Comparison of ENCODE assay signal across 1 cellular context in the genomic region with DNA sequence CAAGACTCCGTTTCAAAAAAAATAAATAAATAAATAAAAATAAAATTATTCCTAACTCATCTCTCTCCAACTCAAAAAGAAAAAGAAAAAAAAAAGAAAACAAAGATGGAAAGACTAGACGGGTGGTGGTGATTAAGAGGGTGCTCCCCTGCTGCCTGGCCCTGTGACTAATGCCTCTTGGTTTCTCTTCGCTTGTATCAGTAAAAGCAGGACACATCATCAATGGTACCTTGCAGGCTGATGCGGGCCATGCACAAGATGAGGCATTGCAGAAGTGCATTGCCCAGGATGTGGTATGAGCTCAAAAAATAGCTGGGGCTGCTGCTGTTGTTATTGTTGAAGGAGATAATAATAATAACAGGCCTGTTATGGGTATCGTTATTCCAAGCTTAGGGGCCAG.
TF ChIP-seq lines count a peak whose summit lies in the region.

No MANE protein-coding gene starts in this region.

TF ChIP-seq in SK-N-SH treated with all-trans-retinoic acid at 6 μM for 48 hours, 23 proteins besides CTCF, POLR2A, EP300 and RAD21 (continued from another document):
- no peak for TF ChIP-seq ZNF70 (CRISPR knock-in tag; IDR thresholded peaks at IDR 0.05)
- no peak for TF ChIP-seq ZNF8 (CRISPR knock-in tag; IDR thresholded peaks at IDR 0.05)
- TF ChIP-seq PPARA (CRISPR knock-in tag; IDR thresholded peaks at IDR 0.05; ENCODE audit: borderline replicate concordance): no peak
- TF ChIP-seq ZC3H10 (CRISPR knock-in tag; IDR thresholded peaks at IDR 0.05): no peak
- TF ChIP-seq CREB5 (CRISPR knock-in tag; IDR thresholded peaks at IDR 0.05; ENCODE audit: low read depth): no peak
